ENCODE assay signal across 8 cellular contexts in the genomic region with DNA sequence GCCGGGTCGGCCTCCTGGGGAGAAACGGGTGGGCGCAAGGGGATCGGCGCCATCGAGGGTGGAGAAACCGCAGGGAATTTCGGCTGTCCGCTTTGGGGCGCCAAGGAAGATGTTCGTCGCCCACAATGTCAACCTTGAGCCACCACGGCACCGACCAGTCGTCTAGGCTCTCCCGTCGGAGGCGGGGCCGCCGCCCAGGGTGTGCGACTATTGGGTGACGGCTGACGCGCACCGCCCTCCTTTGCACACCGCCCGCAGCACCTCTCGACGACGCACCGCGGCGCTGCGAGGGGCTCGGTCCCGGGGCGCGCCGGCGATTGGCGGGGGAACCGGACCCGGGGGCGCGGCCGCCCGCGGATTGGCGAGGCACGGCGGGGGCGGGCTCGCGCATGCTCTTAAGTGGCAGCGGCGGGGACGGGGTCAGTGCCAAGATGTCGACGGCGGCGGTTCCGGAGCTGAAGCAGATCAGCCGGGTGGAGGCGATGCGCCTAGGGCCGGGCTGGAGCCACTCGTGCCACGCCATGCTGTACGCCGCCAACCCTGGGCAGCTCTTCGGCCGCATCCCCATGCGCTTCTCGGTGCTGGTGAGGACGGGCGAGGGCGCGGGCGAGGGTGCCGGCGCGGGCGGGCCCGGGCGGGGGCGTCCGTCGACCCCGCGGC. TPM values are rescaled to one million over a fixed set of nuclear protein-coding genes. Genes with fewer than 3 reads are reported as not detected.
DNase-seq lines count a peak whose midpoint lies in the region; ATAC-seq and TF ChIP-seq lines count a peak whose summit lies in the region.

Gene NUDT16L1 (plus strand): TSS at position 267 of the 660 bp plus-strand sequence. CDS start 165 bp downstream, at position 432.

- peak; percentile 44 for TF ChIP-seq POLR2A in breast epithelium (IDR thresholded peaks at IDR 0.05)

- ATAC-seq in GM18907 (IDR thresholded peaks at IDR 0.05; ENCODE audit: unreplicated experiment) (peak; percentile 90), HG03139 (IDR thresholded peaks at IDR 0.05; ENCODE audit: unreplicated experiment) (peak; percentile 86)

- H3K4me1 ChIP-seq in breast epithelium (peaks cover 13 to 20% of the 10 kb centered on the region in 2 donors), skeletal muscle tissue (ENCODE audit: control insufficient read depth in 3 of 3, insufficient read depth in 3 of 3, low read length in 3 of 3) (peaks cover 18 to 32% (median 26%) of the 10 kb centered on the region in 3 donors)

- intact Hi-C loops in breast epithelium (cut with DNase I; ENCODE audit: low total_unique reads): loop anchor here (2.0 kb wide), 1 partner anchor 75 kb away; no protein-coding TSS in a partner anchor

- peaks cover 42% of the 10 kb centered on the region for H3K36me3 ChIP-seq in WERI-Rb-1
- no peaks in the 10 kb centered on the region for H3K36me3 ChIP-seq in breast epithelium
- H3K36me3 ChIP-seq in skeletal muscle tissue (ENCODE audit: control insufficient read depth in 3 of 3, insufficient read depth in 3 of 3, low read length in 3 of 3): peaks cover 23 to 33% (median 26%) of the 10 kb centered on the region in 3 donors

- POLR2A ChIA-PET in AG04450 (lab: Yijun Ruan, JAX): interaction anchor here (1.4 kb wide), 1 partner anchor 41 kb away, joined by 5 read pairs; the partner anchor contains the start of genes ANKS3 and DNAAF8

- DNase-seq in AG04450 (ENCODE audit: low read depth, low spot score) (peak; percentile 72), NCI-H2227 (lab: John Stamatoyannopoulos, UW; ENCODE audit: unreplicated experiment) (peak; percentile 99), WERI-Rb-1 (peak; percentile 96), breast epithelium (ENCODE audit: low spot score in 2 of 2) (peak; percentile 96)

- peak within 1 kb of the TSS; percentile 95 for H3K4me3 ChIP-seq in AG04450 (ENCODE audit: low read depth, low read length)
- H3K4me3 ChIP-seq in WERI-Rb-1 (ENCODE audit: low read depth, low read length): peak within 1 kb of the TSS; percentile 82
- H3K4me3 ChIP-seq in breast epithelium: peak within 1 kb of the TSS; percentile 78 to 100 (median 81)
- peak within 1 kb of the TSS; percentile 98 for H3K4me3 ChIP-seq in iPS-18c (ENCODE audit: insufficient read depth, low read depth, low read length)
- peak within 1 kb of the TSS; percentile 74 to 93 (median 90) for H3K4me3 ChIP-seq in skeletal muscle tissue (ENCODE audit: low read length in 3 of 3)

- peak within 1 kb of the TSS; percentile 78 to 92 (median 82) for H3K9ac ChIP-seq in skeletal muscle tissue (ENCODE audit: low read depth in 1 of 3, low read length in 3 of 3)

- H3K27me3 ChIP-seq in AG04450 (ENCODE audit: control insufficient read depth, insufficient read depth, low read length) (no peaks in the 10 kb centered on the region), WERI-Rb-1 (ENCODE audit: insufficient read depth, low read depth, severe bottlenecking) (no peaks in the 10 kb centered on the region), breast epithelium (no peaks in the 10 kb centered on the region), skeletal muscle tissue (ENCODE audit: control insufficient read depth in 3 of 3, insufficient read depth in 3 of 3, low read length in 3 of 3) (no peaks in the 10 kb centered on the region)

- no peaks in the 10 kb centered on the region; the same call in 1 of the 2 replicates for H3K9me3 ChIP-seq in AG04450 (ENCODE audit: control insufficient read depth, insufficient read depth, low read length)
- no peaks in the 10 kb centered on the region for H3K9me3 ChIP-seq in WERI-Rb-1 (ENCODE audit: severe bottlenecking)
- no peaks in the 10 kb centered on the region for H3K9me3 ChIP-seq in breast epithelium
- H3K9me3 ChIP-seq in iPS-18c (ENCODE audit: control insufficient read depth, insufficient read depth, low read length): no peaks in the 10 kb centered on the region
- H3K9me3 ChIP-seq in skeletal muscle tissue (ENCODE audit: control insufficient read depth in 3 of 3, low read length in 3 of 3): no peaks in the 10 kb centered on the region

- H3K27ac ChIP-seq in AG04450 (ENCODE audit: low read depth, low read length): peak within 1 kb of the TSS; percentile 21
- H3K27ac ChIP-seq in WERI-Rb-1: peak within 1 kb of the TSS; percentile 86
- H3K27ac ChIP-seq in breast epithelium: peak within 1 kb of the TSS; percentile 82 to 96
- H3K27ac ChIP-seq in skeletal muscle tissue (ENCODE audit: low read depth, low read length): peak within 1 kb of the TSS; percentile 75

- CTCF ChIA-PET in AG04450 (lab: Charles Lee): interaction anchor here (1.4 to 1.6 kb wide), 2 partner anchors 11 to 16 kb away, joined by 3 to 6 read pairs; no protein-coding TSS in a partner anchor

- TF ChIP-seq CTCF in AG04450 (IDR thresholded peaks at IDR 0.05; ENCODE audit: low read depth, low read length) (no peak), WERI-Rb-1 (IDR thresholded peaks at IDR 0.05; ENCODE audit: low read depth, low read length) (no peak), breast epithelium (IDR thresholded peaks at IDR 0.05) (no peak)

RNA-seq across cellular contexts. Expression of gene NUDT16L1, which starts in this region (rescaled TPM):
- 25.2 and 29.3 TPM in 2 replicates for polyA plus RNA-seq in AG04450 (2011; rRNA removed)
- polyA minus RNA-seq in AG04450 (2011; rRNA and poly(A)+ RNA removed): 5.9 and 7.2 TPM in 2 replicates
- total RNA-seq in breast epithelium (10 to 100 TPM; 22.4 to 38.0 (median 32.3) TPM), skeletal muscle tissue (28.2 TPM)

Comparison
In these comparisons a context has a peak if more than half of its experiments do, and no peak if none do; other contexts are left out.
1. Peak in every context shown above with its lines: DNase-seq, ATAC-seq, H3K4me3 ChIP-seq and H3K27ac ChIP-seq.
2. H3K27ac ChIP-seq: peak in every context shown above with its lines; median percentile 89 in breast epithelium; 86 in WERI-Rb-1; 75 in skeletal muscle tissue; 21 in AG04450.